ENCODE assay signal across 1 cellular context in genomic region chr6:85469276-85470022, GRCh38.
TF ChIP-seq lines count a peak whose summit lies in the region.

No MANE protein-coding gene starts in this region.

TF ChIP-seq in HCT116, 20 proteins besides CTCF, POLR2A, EP300 and RAD21 (continued from another document):
- TF ChIP-seq MAX (IDR thresholded peaks at IDR 0.05) (no peak), TCF7L2 (IDR thresholded peaks at IDR 0.05; ENCODE audit: borderline replicate concordance, extremely low read depth, insufficient read depth, insufficient read length) (no peak), POLR2AphosphoS5 (IDR thresholded peaks at IDR 0.05; ENCODE audit: low read depth, low read length) (no peak), ZNF274 (IDR thresholded peaks at IDR 0.05; ENCODE audit: low read depth, low read length) (no peak), EGR1 (IDR thresholded peaks at IDR 0.05; ENCODE audit: low read depth) (no peak), ATF3 (IDR thresholded peaks at IDR 0.05) (no peak), SRF (IDR thresholded peaks at IDR 0.05; ENCODE audit: low read depth) (no peak)
